In genomic region chr2:190996338-190996946, GRCh38 we compare ENCODE assay signal across 8 cellular contexts. TPM values are rescaled to one million over a fixed set of nuclear protein-coding genes. Genes with fewer than 3 reads are reported as not detected.
DNase-seq lines count a peak whose midpoint lies in the region; ATAC-seq and TF ChIP-seq lines count a peak whose summit lies in the region.

No MANE protein-coding gene starts in this region.

- no peaks in the 10 kb centered on the region for H3K23me2 ChIP-seq in H9 (ENCODE audit: insufficient read length, low read depth, low read length, poor library complexity, severe bottlenecking)

- H2AFZ ChIP-seq in H9 (ENCODE audit: low read length): no peak overlapping the region

- ATAC-seq in RWPE2 (ENCODE audit: low read depth) (peak; percentile 71), mucosa of descending colon (peak; percentile 71), HG03442 (IDR thresholded peaks at IDR 0.05; ENCODE audit: unreplicated experiment) (no peak)

- no peak overlapping the region for H3K23ac ChIP-seq in H9 (ENCODE audit: insufficient read length, low read depth, low read length)

- H3K79me2 ChIP-seq in H9 (ENCODE audit: insufficient read depth, low read length): no peaks in the 10 kb centered on the region

- no peak overlapping the region for H2BK15ac ChIP-seq in H9 (ENCODE audit: low read depth, low read length)

- H3K4me1 ChIP-seq in H9 (ENCODE audit: insufficient read depth, low read length) (no peaks in the 10 kb centered on the region), RWPE2 (ENCODE audit: insufficient read depth, poor library complexity, severe bottlenecking) (peaks cover 9% of the 10 kb centered on the region), mucosa of descending colon (ENCODE audit: low read depth) (no peaks in the 10 kb centered on the region), suprapubic skin (peaks cover 11% of the 10 kb centered on the region)

- no peaks in the 10 kb centered on the region for H3K9me3 ChIP-seq in H9 (ENCODE audit: control insufficient read depth, low read depth, low read length)
- no peaks in the 10 kb centered on the region for H3K9me3 ChIP-seq in RWPE2 (ENCODE audit: severe bottlenecking)
- H3K9me3 ChIP-seq in mucosa of descending colon: no peaks in the 10 kb centered on the region
- no peaks in the 10 kb centered on the region for H3K9me3 ChIP-seq in suprapubic skin

- no peak overlapping the region for H3K4me2 ChIP-seq in H9 (ENCODE audit: insufficient read depth, insufficient read length, low read length)

- no CpG with 5 or more reads among the region's 5 CpGs for WGBS in H9 (ENCODE audit: extremely low coverage, insufficient read length, low lambda C conversion rate)
- 95% methylated on average over 5 of the region's 5 CpGs for WGBS in suprapubic skin

- H3K14ac ChIP-seq in H9 (ENCODE audit: insufficient read depth, low read length): no peak overlapping the region

- H3T11ph ChIP-seq in H9 (ENCODE audit: low read length): no peak overlapping the region

- H3K27ac ChIP-seq in H9 (ENCODE audit: insufficient read length, low read depth, low read length) (no peak overlapping the region), RWPE2 (ENCODE audit: poor library complexity, severe bottlenecking) (no peak overlapping the region), suprapubic skin (no peak overlapping the region)

- no peaks in the 10 kb centered on the region for H3K4me1 Mint-ChIP-seq in H9
- H3K4me1 Mint-ChIP-seq in dendritic cell treated with granulocyte-macrophage colony-stimulating factor and Interleukin-4, amounts not matched to agents 40 ng/mL and 50 ng/mL, for 4 days (ENCODE audit: low read depth): peaks cover 31% of the 10 kb centered on the region

- H4K5ac ChIP-seq in H9 (ENCODE audit: insufficient read length, low read depth, low read length): no peak overlapping the region

- H3K36me3 Mint-ChIP-seq in H9 (ENCODE audit: insufficient read depth in 1 of 3, low read depth in 3 of 3): peaks cover 36 to 90% (median 81%) of the 10 kb centered on the region in 3 experiments; a peak in 6 of 7 replicates
- peaks cover 100% of the 10 kb centered on the region for H3K36me3 Mint-ChIP-seq in dendritic cell treated with granulocyte-macrophage colony-stimulating factor and Interleukin-4, amounts not matched to agents 40 ng/mL and 50 ng/mL, for 4 days (ENCODE audit: low read depth)

- no peak overlapping the region for H2BK12ac ChIP-seq in H9 (ENCODE audit: insufficient read length, low read depth, low read length)

- no peak overlapping the region for H3K18ac ChIP-seq in H9 (ENCODE audit: insufficient read length, low read depth, low read length)

- no peak overlapping the region for H3K4me3 Mint-ChIP-seq in H9
- no peak overlapping the region for H3K4me3 Mint-ChIP-seq in dendritic cell treated with granulocyte-macrophage colony-stimulating factor and Interleukin-4, amounts not matched to agents 40 ng/mL and 50 ng/mL, for 4 days

- no peak overlapping the region for H3K56ac ChIP-seq in H9 (ENCODE audit: insufficient read length, low read depth, low read length)

- no peak overlapping the region for H3K4me3 ChIP-seq in RWPE2 (ENCODE audit: severe bottlenecking)
- H3K4me3 ChIP-seq in mucosa of descending colon: no peak overlapping the region
- H3K4me3 ChIP-seq in suprapubic skin: no peak overlapping the region

- TF ChIP-seq EP300 in suprapubic skin (IDR thresholded peaks at IDR 0.05): no peak

- H2BK20ac ChIP-seq in H9 (ENCODE audit: low read depth, low read length, poor library complexity, severe bottlenecking): no peak overlapping the region

- no peak for TF ChIP-seq POLR2A in suprapubic skin (IDR thresholded peaks at IDR 0.05)

- H3K36me3 ChIP-seq in RWPE2 (ENCODE audit: low read depth) (peaks cover 95% of the 10 kb centered on the region), mucosa of descending colon (ENCODE audit: low read depth) (peaks cover 31% of the 10 kb centered on the region), suprapubic skin (peaks cover 94% of the 10 kb centered on the region)

- no peaks in the 10 kb centered on the region for H3K27me3 Mint-ChIP-seq in H9 (ENCODE audit: low read depth)
- H3K27me3 Mint-ChIP-seq in dendritic cell treated with granulocyte-macrophage colony-stimulating factor and Interleukin-4, amounts not matched to agents 40 ng/mL and 50 ng/mL, for 4 days: no peaks in the 10 kb centered on the region

- H3K27me3 ChIP-seq in H9 (ENCODE audit: insufficient read depth, low read length) (no peaks in the 10 kb centered on the region), RWPE2 (ENCODE audit: insufficient read depth, poor library complexity, severe bottlenecking) (no peaks in the 10 kb centered on the region), suprapubic skin (no peaks in the 10 kb centered on the region)

- H3K9ac ChIP-seq in H9 (ENCODE audit: extremely low read depth, insufficient read length, low read length): no peak overlapping the region

- intact Hi-C loops in dendritic cell treated with granulocyte-macrophage colony-stimulating factor and Interleukin-4, amounts not matched to agents 40 ng/mL and 50 ng/mL, for 4 days (cut with micrococcal nuclease): no loop called here
- intact Hi-C loops in mucosa of descending colon (cut with DNase I, micrococcal nuclease): no loop called here

- no peak overlapping the region for H4K8ac ChIP-seq in H9 (replicated peaks; ENCODE audit: insufficient read length, low read depth, low read length)

- H3K79me1 ChIP-seq in H9 (ENCODE audit: insufficient read depth, low read depth, low read length, poor library complexity, severe bottlenecking): no peaks in the 10 kb centered on the region

- H3K9me3 Mint-ChIP-seq in H9: no peaks in the 10 kb centered on the region
- no peaks in the 10 kb centered on the region for H3K9me3 Mint-ChIP-seq in dendritic cell treated with granulocyte-macrophage colony-stimulating factor and Interleukin-4, amounts not matched to agents 40 ng/mL and 50 ng/mL, for 4 days

- no peak overlapping the region for H4K91ac ChIP-seq in H9 (ENCODE audit: insufficient read length, low read depth, low read length)

- H2BK120ac ChIP-seq in H9 (ENCODE audit: low read depth, low read length, poor library complexity, severe bottlenecking): no peak overlapping the region

- no peak overlapping the region for H2BK5ac ChIP-seq in H9 (ENCODE audit: insufficient read length, low read length)

- no peaks in the 10 kb centered on the region for H4K20me1 ChIP-seq in H9 (ENCODE audit: control insufficient read depth, insufficient read depth, insufficient read length)

- peak; percentile 82 for TF ChIP-seq CTCF in H9 (conservative IDR thresholded peaks at IDR 0.05)
- TF ChIP-seq CTCF in RWPE2 (IDR thresholded peaks at IDR 0.05; ENCODE audit: poor library complexity, severe bottlenecking): peak; percentile 67
- peak; percentile 15 for TF ChIP-seq CTCF in mucosa of descending colon (IDR thresholded peaks at IDR 0.05)
- TF ChIP-seq CTCF in suprapubic skin (IDR thresholded peaks at IDR 0.05): no peak

- DNase-seq in DMS53 (lab: John Stamatoyannopoulos, UW) (peak; percentile 66), DMS53 treated with DMSO at 0.1 percent for 48 hours (lab: John Stamatoyannopoulos, UW; ENCODE audit: unreplicated experiment) (no peak), H9 (peak; percentile 56), RWPE2 (ENCODE audit: low spot score) (no peak), mucosa of descending colon (peak in 1 of 3 donors; percentile 30), suprapubic skin (ENCODE audit: low spot score in 2 of 2) (no peak)

- no peak overlapping the region for H3K27ac Mint-ChIP-seq in H9
- H3K27ac Mint-ChIP-seq in dendritic cell treated with granulocyte-macrophage colony-stimulating factor and Interleukin-4, amounts not matched to agents 40 ng/mL and 50 ng/mL, for 4 days: peak overlapping the region; percentile 67

- no peak overlapping the region for H2AK5ac ChIP-seq in H9 (ENCODE audit: insufficient read length, low read length)

- no peak overlapping the region for H3K4ac ChIP-seq in H9 (ENCODE audit: low read depth, low read length)

RNA-seq across cellular contexts. Expression of gene STAT1, which starts 17.5 kb away (rescaled TPM):
- total RNA-seq in H9 (2021): 45.4 and 48.1 TPM in 2 replicates
- total RNA-seq in mucosa of descending colon: 10 to 100 TPM; 56.5 to 78.6 (median 74.8) TPM
- total RNA-seq in suprapubic skin: 10 to 100 TPM; 33.5 to 60.7 (median 37.6) TPM

Comparison
In these comparisons a context has a peak if more than half of its experiments do, and no peak if none do; other contexts are left out.
1. DNase-seq: peak in DMS53 (single experiment) and H9 (single experiment); none in DMS53 treated with DMSO at 0.1 percent for 48 hours (single experiment), RWPE2 (single experiment) and suprapubic skin (0 of 2).
2. CTCF ChIP-seq: peak in H9 (single experiment), RWPE2 (single experiment) and mucosa of descending colon (single experiment); none in suprapubic skin (0 of 2).